Comparison of ENCODE assay signal across 19 cellular contexts in genomic region chr16:51922476-51922875, GRCh38.
DNase-seq lines count a peak whose midpoint lies in the region; ATAC-seq and TF ChIP-seq lines count a peak whose summit lies in the region.
"Had no signal": no experiment of that assay in that cellular context is flagged by ENCODE, and none has a peak within 500 bp of the region (broad histone marks: within the 10 kb centered on the region; RNA-seq: fewer than 3 reads in every experiment).

No MANE protein-coding gene starts in this region.

- H3K9me2 ChIP-seq in MM.1S (replicated peaks; ENCODE audit: insufficient read depth, low read length), result no peaks in the 10 kb centered on the region

- H3K23ac ChIP-seq in mesenchymal stem cell (ENCODE audit: low read length in 2 of 2), result no peak overlapping the region

- H3K4me3 Mint-ChIP-seq in MCF 10A (ENCODE audit: unreplicated experiment), result no peak overlapping the region
- H3K4me3 Mint-ChIP-seq: CD14-positive monocyte; CD4-positive, alpha-beta memory T cell; GM23338; IgD-negative memory B cell had no signal

- H4K8ac ChIP-seq in mesenchymal stem cell (ENCODE audit: low read length), result no peak overlapping the region

- DNase-seq in MCF 10A (ENCODE audit: unreplicated experiment) (peak; percentile 39), breast epithelium (ENCODE audit: low spot score in 2 of 2) (no peak), mammary epithelial cell (peak; percentile 70), mesenchymal stem cell (peak; percentile 6), MM.1S (no peak)
- DNase-seq in effector CD4-positive, alpha-beta T cell, result no peak
- DNase-seq: 8988T; CD4-positive, alpha-beta memory T cell; DMS153; DND-41; EL; HCEC 1CT had no signal

- no peak overlapping the region for H2BK15ac ChIP-seq in mesenchymal stem cell (ENCODE audit: low read depth, poor library complexity, severe bottlenecking)

- TF ChIP-seq CTCF in MCF 10A (IDR thresholded peaks at IDR 0.05; ENCODE audit: unreplicated experiment) (no peak), breast epithelium (IDR thresholded peaks at IDR 0.05) (no peak), mammary epithelial cell (conservative IDR thresholded peaks at IDR 0.05 in 1 of 2, IDR thresholded peaks at IDR 0.05 in 1 of 2; ENCODE audit: extremely low read depth in 1 of 2, insufficient read depth in 1 of 2, low read depth in 1 of 2, low read length in 2 of 2) (no peak), MM.1S (IDR thresholded peaks at IDR 0.05; ENCODE audit: low read length) (no peak)

- H3K79me1 ChIP-seq in mesenchymal stem cell (replicated peaks; ENCODE audit: low read length, poor library complexity, severe bottlenecking), result no peaks in the 10 kb centered on the region

- H3K4ac ChIP-seq in mesenchymal stem cell (ENCODE audit: low read depth in 1 of 2, low read length in 2 of 2), result no peak overlapping the region

- H3K18ac ChIP-seq in mesenchymal stem cell (ENCODE audit: low read depth in 1 of 2, low read length in 2 of 2), result no peak overlapping the region

- no peaks in the 10 kb centered on the region for H3K4me1 Mint-ChIP-seq in MCF 10A (ENCODE audit: insufficient read depth, unreplicated experiment)
- H3K4me1 Mint-ChIP-seq: CD14-positive monocyte; CD4-positive, alpha-beta memory T cell; GM23338; IgD-negative memory B cell had no signal

- POLR2A ChIA-PET in MCF 10A (lab: Yijun Ruan, JAX), result interaction anchor here (0.7 to 1.1 kb wide), 2 partner anchors 17 to 101 kb away, joined by 3 to 4 read pairs; no protein-coding TSS in a partner anchor

- H2BK12ac ChIP-seq in mesenchymal stem cell (ENCODE audit: low read length in 2 of 2), result no peak overlapping the region

- no peak overlapping the region for H3K4me2 ChIP-seq in mammary epithelial cell (ENCODE audit: insufficient read depth, low read depth, low read length)
- H3K4me2 ChIP-seq in mesenchymal stem cell (ENCODE audit: low read length, poor library complexity, severe bottlenecking), result no peak overlapping the region
- no peak overlapping the region for H3K4me2 ChIP-seq in MM.1S (ENCODE audit: low read depth, low read length)
- H3K4me2 ChIP-seq: BLaER1, GM23338 had no signal

- no peak overlapping the region for H2BK5ac ChIP-seq in mesenchymal stem cell (ENCODE audit: low read depth, low read length, poor library complexity, severe bottlenecking)

- ATAC-seq in esophagus mucosa, result peak; percentile 95
- ATAC-seq in GM21515 (IDR thresholded peaks at IDR 0.05; ENCODE audit: unreplicated experiment), result no peak
- ATAC-seq: GM12878, GM23338 had no signal

- TF ChIP-seq POLR2A in breast epithelium (IDR thresholded peaks at IDR 0.05), result no peak

- dilution Hi-C loops in mammary epithelial cell (cut with HindIII; ENCODE audit: low sequenced_read_pairs), result no loop called here

- no peak overlapping the region for H4K91ac ChIP-seq in mesenchymal stem cell (ENCODE audit: low read length)

- CTCF ChIA-PET in MCF 10A (lab: Yijun Ruan, JAX) (interaction anchor here (0.8 to 1.4 kb wide), 2 partner anchors 7 to 60 kb away, joined by 3 read pairs; no protein-coding TSS in a partner anchor), mammary epithelial cell (lab: Charles Lee; ENCODE audit: low non-redundant PET) (no interaction called here)

- H3K27ac Mint-ChIP-seq in MCF 10A (ENCODE audit: low read depth, unreplicated experiment), result no peak overlapping the region
- H3K27ac Mint-ChIP-seq: CD4-positive, alpha-beta memory T cell; GM23338; IgD-negative memory B cell had no signal

- H3K27me3 ChIP-seq in breast epithelium (no peaks in the 10 kb centered on the region), mammary epithelial cell (ENCODE audit: insufficient read depth, low read length) (peaks cover 5% of the 10 kb centered on the region), mesenchymal stem cell (ENCODE audit: control insufficient read depth in 1 of 2, insufficient read depth in 1 of 2, low read length in 2 of 2) (no peaks in the 10 kb centered on the region), MM.1S (replicated peaks; ENCODE audit: insufficient read depth, low read length) (no peaks in the 10 kb centered on the region)
- H3K27me3 ChIP-seq: BLaER1 had no signal

- WGBS in mammary epithelial cell (ENCODE audit: low coverage, missing lambda C conversion rate), result 8% methylated on average over 3 of the region's 3 CpGs
- 93% methylated on average over 3 of the region's 3 CpGs for WGBS in mesenchymal stem cell

- H2AK5ac ChIP-seq in mesenchymal stem cell (ENCODE audit: low read length, severe bottlenecking), result no peak overlapping the region

- H3K9ac ChIP-seq in mammary epithelial cell (ENCODE audit: insufficient read depth, low read length) (no peak overlapping the region), mesenchymal stem cell (ENCODE audit: low read length) (no peak overlapping the region), MM.1S (ENCODE audit: low read length) (no peak overlapping the region)
- H3K9ac ChIP-seq: BLaER1 had no signal

- no peaks in the 10 kb centered on the region for H3K9me3 ChIP-seq in breast epithelium
- no peaks in the 10 kb centered on the region for H3K9me3 ChIP-seq in mammary epithelial cell (replicated peaks; ENCODE audit: insufficient read depth, low read length)
- H3K9me3 ChIP-seq in mesenchymal stem cell (ENCODE audit: control insufficient read depth, low read length), result no peaks in the 10 kb centered on the region
- H3K9me3 ChIP-seq in MM.1S (replicated peaks; ENCODE audit: insufficient read depth, low read length), result no peaks in the 10 kb centered on the region
- H3K9me3 ChIP-seq: BLaER1 had no signal

- H3K27ac ChIP-seq in breast epithelium (no peak overlapping the region), mammary epithelial cell (ENCODE audit: insufficient read depth, low read depth, low read length) (no peak overlapping the region), mesenchymal stem cell (ENCODE audit: low read length, poor library complexity, severe bottlenecking) (no peak overlapping the region), MM.1S (ENCODE audit: low read length) (no peak overlapping the region)
- H3K27ac ChIP-seq: BLaER1 had no signal

- H3K4me1 ChIP-seq in breast epithelium, result no peaks in the 10 kb centered on the region
- no peaks in the 10 kb centered on the region for H3K4me1 ChIP-seq in mammary epithelial cell (ENCODE audit: insufficient read depth, low read length)
- H3K4me1 ChIP-seq in mesenchymal stem cell (ENCODE audit: control insufficient read depth, insufficient read depth, low read depth, low read length), result no peaks in the 10 kb centered on the region
- H3K4me1 ChIP-seq in MM.1S (ENCODE audit: low read length), result no peaks in the 10 kb centered on the region
- H3K4me1 ChIP-seq: BLaER1 had no signal

- no peak overlapping the region for H2BK120ac ChIP-seq in mesenchymal stem cell (ENCODE audit: low read depth, low read length)

- H3K27me3 Mint-ChIP-seq in MCF 10A (ENCODE audit: insufficient read depth, unreplicated experiment), result peaks cover 2% of the 10 kb centered on the region
- H3K27me3 Mint-ChIP-seq: CD4-positive, alpha-beta memory T cell; IgD-negative memory B cell had no signal

- no peaks in the 10 kb centered on the region for H3K36me3 Mint-ChIP-seq in MCF 10A (ENCODE audit: insufficient read depth, unreplicated experiment)
- H3K36me3 Mint-ChIP-seq: CD14-positive monocyte; CD4-positive, alpha-beta memory T cell; IgD-negative memory B cell had no signal

- H3K4me3 ChIP-seq in breast epithelium (no peak overlapping the region), mammary epithelial cell (replicated peaks in 1 of 3; ENCODE audit: insufficient read depth in 1 of 3, low read depth in 2 of 3, low read length in 3 of 3) (no peak overlapping the region), mesenchymal stem cell (ENCODE audit: insufficient read depth in 1 of 2, low read depth in 1 of 2, low read length in 2 of 2) (no peak overlapping the region), MM.1S (ENCODE audit: low read length) (no peak overlapping the region)
- H3K4me3 ChIP-seq: BLaER1, GM12878, GM23338 had no signal

- intact Hi-C loops in MCF 10A (cut with micrococcal nuclease) (no loop called here), breast epithelium (cut with DNase I; ENCODE audit: low total_unique reads) (no loop called here), mammary epithelial cell (cut with micrococcal nuclease) (no loop called here)

- H4K20me1 ChIP-seq in mammary epithelial cell (ENCODE audit: insufficient read depth, low read length) (no peaks in the 10 kb centered on the region), MM.1S (ENCODE audit: insufficient read depth, low read length) (no peaks in the 10 kb centered on the region)
- H4K20me1 ChIP-seq: BLaER1 had no signal

- H3K14ac ChIP-seq in mesenchymal stem cell (ENCODE audit: low read length in 2 of 2), result no peak overlapping the region

- H2AFZ ChIP-seq in mammary epithelial cell (ENCODE audit: low read depth, low read length) (no peak overlapping the region), mesenchymal stem cell (ENCODE audit: low read depth, low read length) (no peak overlapping the region), MM.1S (ENCODE audit: low read length) (no peak overlapping the region)
- H2AFZ ChIP-seq: GM23338 had no signal

- H3K79me2 ChIP-seq in mammary epithelial cell (ENCODE audit: insufficient read depth, low read length), result no peaks in the 10 kb centered on the region
- H3K79me2 ChIP-seq in MM.1S (ENCODE audit: low read length), result no peaks in the 10 kb centered on the region

- BruUV-seq in MCF 10A (replicated peaks; lab: Mats Ljungman, UMichigan), result no TSS peak
- no TSS peak for BruUV-seq in mammary epithelial cell (replicated peaks; lab: Mats Ljungman, UMichigan)

- no peaks in the 10 kb centered on the region for H3K36me3 ChIP-seq in breast epithelium
- H3K36me3 ChIP-seq in mammary epithelial cell (ENCODE audit: insufficient read depth, low read length), result no peaks in the 10 kb centered on the region
- no peaks in the 10 kb centered on the region for H3K36me3 ChIP-seq in mesenchymal stem cell (ENCODE audit: control insufficient read depth in 1 of 2, insufficient read depth in 2 of 2, low read depth in 1 of 2, low read length in 2 of 2)
- H3K36me3 ChIP-seq in MM.1S (replicated peaks; ENCODE audit: insufficient read depth, low read length), result no peaks in the 10 kb centered on the region
- H3K36me3 ChIP-seq: BLaER1 had no signal

- in situ Hi-C loops in mammary epithelial cell (cut with MboI; ENCODE audit: low sequenced_read_pairs in 2 of 2), result no loop called here

- no peaks in the 10 kb centered on the region for H3K9me3 Mint-ChIP-seq in MCF 10A (ENCODE audit: unreplicated experiment)
- H3K9me3 Mint-ChIP-seq: GM23338 had no signal

- no peaks in the 10 kb centered on the region for H3F3A ChIP-seq in MM.1S (ENCODE audit: insufficient read depth, low read length)

Comparison
In these comparisons a context has a peak if more than half of its experiments do, and no peak if none do; other contexts are left out.
1. DNase-seq: peak in MCF 10A (single experiment), mammary epithelial cell (single experiment) and mesenchymal stem cell (single experiment); none in breast epithelium (0 of 2), effector CD4-positive, alpha-beta T cell (single experiment) and MM.1S (single experiment).